Comparison of ENCODE assay signal across 8 cellular contexts in genomic region chr5:73625905-73626811, GRCh38. TPM values are rescaled to one million over a fixed set of nuclear protein-coding genes. Genes with fewer than 3 reads are reported as not detected.
A peak's percentile ranks its signal among the peaks of the same experiment; 100 is the strongest.
DNase-seq lines count a peak whose midpoint lies in the region; ATAC-seq and TF ChIP-seq lines count a peak whose summit lies in the region.

ARHGEF28 (plus strand) TSS chr5:73626196; CDS start chr5:73684852, 58,656 bp downstream.

- intact Hi-C loops in Right ventricle myocardium superior (cut with DNase I), result no loop called here

- POLR2A ChIA-PET in HEK293T (lab: Yijun Ruan, JAX), result no interaction called here

- peaks cover 6% of the 10 kb centered on the region for H3K4me1 Mint-ChIP-seq in activated naive CD8-positive, alpha-beta T cell treated with anti-CD3 and anti-CD28 coated beads, Interleukin-2, amount 50 U/mL, for 24 hours
- H3K4me1 Mint-ChIP-seq in osteocyte (ENCODE audit: unreplicated experiment), result peaks cover 46% of the 10 kb centered on the region

- H3K4me3 Mint-ChIP-seq in activated naive CD8-positive, alpha-beta T cell treated with anti-CD3 and anti-CD28 coated beads, Interleukin-2, amount 50 U/mL, for 24 hours, result peak within 1 kb of the TSS; percentile 61
- H3K4me3 Mint-ChIP-seq in osteocyte (ENCODE audit: unreplicated experiment), result peak within 1 kb of the TSS; percentile 76

- DNase-seq in EL (peak; percentile 84), HEK293T (ENCODE audit: extremely low spot score) (peak; percentile 61), NCI-H460 (ENCODE audit: extremely low read depth, low read depth) (peak; percentile 73), Right ventricle myocardium superior (peak; percentile 59), osteocyte (ENCODE audit: extremely low spot score, unreplicated experiment) (peak; percentile 92), UCSD-AML1 (lab: John Stamatoyannopoulos, UW; ENCODE audit: unreplicated experiment) (no peak)
- DNase-seq in activated naive CD8-positive, alpha-beta T cell treated with anti-CD3 and anti-CD28 coated beads, Interleukin-2, amount 50 U/mL, for 24 hours, result peak; percentile 24

- ATAC-seq in activated naive CD8-positive, alpha-beta T cell treated with anti-CD3 and anti-CD28 coated beads, Interleukin-2, amount 50 U/mL, for 24 hours, result peak; percentile 84
- ATAC-seq in Right ventricle myocardium superior (ENCODE audit: poor library complexity), result peak; percentile 95
- no peak for ATAC-seq in HG03135 (IDR thresholded peaks at IDR 0.05; ENCODE audit: unreplicated experiment)

- H3K27me3 Mint-ChIP-seq in activated naive CD8-positive, alpha-beta T cell treated with anti-CD3 and anti-CD28 coated beads, Interleukin-2, amount 50 U/mL, for 24 hours, result peaks cover 49% of the 10 kb centered on the region
- no peaks in the 10 kb centered on the region for H3K27me3 Mint-ChIP-seq in osteocyte (ENCODE audit: unreplicated experiment)

- CTCF ChIA-PET in HEK293T (lab: Yijun Ruan, JAX), result no interaction called here

- H3K36me3 Mint-ChIP-seq in activated naive CD8-positive, alpha-beta T cell treated with anti-CD3 and anti-CD28 coated beads, Interleukin-2, amount 50 U/mL, for 24 hours (ENCODE audit: low read depth), result no peaks in the 10 kb centered on the region
- H3K36me3 Mint-ChIP-seq in osteocyte (ENCODE audit: unreplicated experiment), result peaks cover 3% of the 10 kb centered on the region

- H3K27ac Mint-ChIP-seq in activated naive CD8-positive, alpha-beta T cell treated with anti-CD3 and anti-CD28 coated beads, Interleukin-2, amount 50 U/mL, for 24 hours, result no peak within 1 kb of the TSS
- peak within 1 kb of the TSS; percentile 83 for H3K27ac Mint-ChIP-seq in osteocyte (ENCODE audit: unreplicated experiment)

- H3K9me3 Mint-ChIP-seq in activated naive CD8-positive, alpha-beta T cell treated with anti-CD3 and anti-CD28 coated beads, Interleukin-2, amount 50 U/mL, for 24 hours, result no peaks in the 10 kb centered on the region
- H3K9me3 Mint-ChIP-seq in osteocyte (ENCODE audit: unreplicated experiment), result no peaks in the 10 kb centered on the region

- no peak for TF ChIP-seq CTCF in osteocyte (IDR thresholded peaks at IDR 0.05)

TF ChIP-seq in HEK293T, 16 proteins besides CTCF, POLR2A, EP300 and RAD21:
- no peak for TF ChIP-seq CTBP1 (IDR thresholded peaks at IDR 0.05; ENCODE audit: borderline replicate concordance)
- peak; percentile 36; the same call in 1 of the 2 replicates for TF ChIP-seq L3MBTL2 (conservative IDR thresholded peaks at IDR 0.05)
TF ChIP-seq in HEK293T: peak in this region for 1.

RNA-seq across cellular contexts. Expression of gene ARHGEF28, which starts in this region (rescaled TPM):
- total RNA-seq in NCI-H460 (2014; rRNA removed; shearing (Covaris generic)), result 32.2 and 35.2 TPM in 2 replicates
- 18.8 and 30.1 TPM in 2 replicates for polyA plus RNA-seq in NCI-H460 (2014; cell fraction: nucleus; rRNA removed)
- total RNA-seq in Right ventricle myocardium superior (1.6 TPM), osteocyte (44.9 and 45.3 TPM in 2 replicates)

Comparison
In these comparisons a context has a peak if more than half of its experiments do, and no peak if none do; other contexts are left out.
1. RNA of gene ARHGEF28 (total RNA-seq): 44.9 to 45.3 TPM in osteocyte and 32.2 to 35.2 TPM in NCI-H460; 1.6 TPM in Right ventricle myocardium superior (single experiment); every median in the first group is over 10 times any median in the second.